ENCODE assay signal across 22 cellular contexts in the genomic region with DNA sequence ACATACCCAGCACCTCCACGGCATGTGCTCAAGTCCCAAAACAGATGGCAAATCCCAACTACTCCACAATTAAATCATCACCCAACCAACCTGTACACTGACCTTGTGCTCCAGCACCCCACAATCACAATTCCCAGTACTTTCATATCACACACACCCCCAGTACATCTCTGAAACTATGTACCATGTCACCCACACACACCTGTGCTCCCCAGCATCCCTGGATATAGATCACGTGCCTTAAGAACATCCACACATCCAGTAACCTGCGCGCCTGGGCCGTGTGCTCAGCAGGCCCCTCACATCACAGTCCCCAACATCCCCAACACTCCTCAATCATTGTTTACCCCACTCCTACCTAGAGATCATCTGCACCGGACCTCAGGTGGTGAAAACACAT. TPM values are rescaled to one million over a fixed set of nuclear protein-coding genes. Genes with fewer than 3 reads are reported as not detected.
A peak's percentile ranks its signal among the peaks of the same experiment; 100 is the strongest.
DNase-seq lines count a peak whose midpoint lies in the region; ATAC-seq and TF ChIP-seq lines count a peak whose summit lies in the region.
"Had no signal": no experiment of that assay in that cellular context is flagged by ENCODE, and none has a peak within 500 bp of the region (broad histone marks: within the 10 kb centered on the region; RNA-seq: fewer than 3 reads in every experiment).

No MANE protein-coding gene starts in this region.

- H3K4me1 ChIP-seq in neural progenitor cell = peaks cover 19% of the 10 kb centered on the region

- H2AFZ ChIP-seq in neural progenitor cell (replicated peaks) = no peak overlapping the region

- peaks cover 24% of the 10 kb centered on the region for H3F3A ChIP-seq in neural progenitor cell (ENCODE audit: low read depth)

- peaks cover 66% of the 10 kb centered on the region for H4K20me1 ChIP-seq in neural progenitor cell (ENCODE audit: low read depth)
- H4K20me1 ChIP-seq: BLaER1 had no signal

- peaks cover 27% of the 10 kb centered on the region for H3K4me1 Mint-ChIP-seq in brain
- peaks cover 16% of the 10 kb centered on the region for H3K4me1 Mint-ChIP-seq in glutamatergic neuron (ENCODE audit: low read depth, unreplicated experiment)
- H3K4me1 Mint-ChIP-seq in neural progenitor cell = peaks cover 41% of the 10 kb centered on the region
- peaks cover 15% of the 10 kb centered on the region for H3K4me1 Mint-ChIP-seq in activated CD4-positive, alpha-beta memory T cell treated with anti-CD3 and anti-CD28 coated beads for 36 hours (ENCODE audit: low read depth)
- H3K4me1 Mint-ChIP-seq in chondrocyte (ENCODE audit: low read depth) = peaks cover 17% of the 10 kb centered on the region

- peaks cover 34% of the 10 kb centered on the region for H3K36me3 Mint-ChIP-seq in brain
- H3K36me3 Mint-ChIP-seq in glutamatergic neuron (ENCODE audit: unreplicated experiment) = peaks cover 14% of the 10 kb centered on the region
- peaks cover 21% of the 10 kb centered on the region for H3K36me3 Mint-ChIP-seq in neural progenitor cell
- H3K36me3 Mint-ChIP-seq in activated CD4-positive, alpha-beta memory T cell treated with anti-CD3 and anti-CD28 coated beads for 36 hours = no peaks in the 10 kb centered on the region
- H3K36me3 Mint-ChIP-seq in chondrocyte (ENCODE audit: low read depth) = peaks cover 23% of the 10 kb centered on the region
- H3K36me3 Mint-ChIP-seq: CD4-positive, alpha-beta memory T cell; IgD-negative memory B cell had no signal

- H3K27me3 ChIP-seq in neural progenitor cell = no peaks in the 10 kb centered on the region
- H3K27me3 ChIP-seq: BLaER1 had no signal

- POLR2A ChIA-PET in RWPE1 (lab: Yijun Ruan, JAX; ENCODE audit: low non-redundant PET) = no interaction called here
- POLR2A ChIA-PET in activated CD4-positive, alpha-beta memory T cell treated with anti-CD3 and anti-CD28 coated beads for 36 hours (lab: Charles Lee) = no interaction called here

- intact Hi-C loops in activated CD4-positive, alpha-beta memory T cell treated with anti-CD3 and anti-CD28 coated beads for 36 hours (cut with micrococcal nuclease) = no loop called here

- DNase-seq in RWPE1 (ENCODE audit: low spot score) (no peak), glutamatergic neuron (no peak), neural progenitor cell (ENCODE audit: low spot score) (no peak), chondrocyte (ENCODE audit: low spot score) (no peak)
- no peak for DNase-seq in activated CD4-positive, alpha-beta memory T cell treated with anti-CD3 and anti-CD28 coated beads for 36 hours
- DNase-seq: AML-193, Calu3, DMS79 treated with DMSO at 0.1 percent for 48 hours, GF-D8, H9, KBM-7 had no signal

- H3K9me3 Mint-ChIP-seq in brain (peaks cover 0 to 2% (median 0%) of the 10 kb centered on the region in 5 experiments), glutamatergic neuron (ENCODE audit: unreplicated experiment) (peaks cover 12% of the 10 kb centered on the region), neural progenitor cell (no peaks in the 10 kb centered on the region), chondrocyte (ENCODE audit: low read depth) (no peaks in the 10 kb centered on the region)
- H3K9me3 Mint-ChIP-seq in activated CD4-positive, alpha-beta memory T cell treated with anti-CD3 and anti-CD28 coated beads for 36 hours = no peaks in the 10 kb centered on the region
- H3K9me3 Mint-ChIP-seq: CD4-positive, alpha-beta memory T cell; IgD-negative memory B cell had no signal

- H3K4me3 Mint-ChIP-seq in brain = peak overlapping the region in 4 of 5 experiments; percentile 59 to 75 (median 65)
- peak overlapping the region; percentile 54 for H3K4me3 Mint-ChIP-seq in glutamatergic neuron (ENCODE audit: unreplicated experiment)
- peak overlapping the region; percentile 46 for H3K4me3 Mint-ChIP-seq in neural progenitor cell
- H3K4me3 Mint-ChIP-seq in activated CD4-positive, alpha-beta memory T cell treated with anti-CD3 and anti-CD28 coated beads for 36 hours = no peak overlapping the region
- H3K4me3 Mint-ChIP-seq in chondrocyte (ENCODE audit: unreplicated experiment) = no peak overlapping the region

- H3K27me3 Mint-ChIP-seq in brain (peaks cover 9% of the 10 kb centered on the region), glutamatergic neuron (ENCODE audit: unreplicated experiment) (peaks cover 19% of the 10 kb centered on the region), neural progenitor cell (ENCODE audit: insufficient read depth, low read depth) (peaks cover 8% of the 10 kb centered on the region), chondrocyte (ENCODE audit: low read depth) (no peaks in the 10 kb centered on the region)
- no peaks in the 10 kb centered on the region for H3K27me3 Mint-ChIP-seq in activated CD4-positive, alpha-beta memory T cell treated with anti-CD3 and anti-CD28 coated beads for 36 hours

- ATAC-seq in GM19452 (IDR thresholded peaks at IDR 0.05; ENCODE audit: unreplicated experiment) (no peak), HG02981 (IDR thresholded peaks at IDR 0.05; ENCODE audit: unreplicated experiment) (no peak)
- ATAC-seq: A549 had no signal

- H3K9me3 ChIP-seq in neural progenitor cell (ENCODE audit: low read depth) = no peaks in the 10 kb centered on the region
- H3K9me3 ChIP-seq: A549, BLaER1 had no signal

- no peak overlapping the region for H3K9ac ChIP-seq in neural progenitor cell
- H3K9ac ChIP-seq: BLaER1 had no signal

- H3K27ac ChIP-seq in RWPE1 (peak overlapping the region; percentile 26), neural progenitor cell (no peak overlapping the region)
- H3K27ac ChIP-seq: A549, BLaER1, HL-60 had no signal

- TF ChIP-seq CTCF in RWPE1 (conservative IDR thresholded peaks at IDR 0.05; ENCODE audit: low read depth) (no peak), brain (conservative IDR thresholded peaks at IDR 0.05) (no peak), glutamatergic neuron (IDR thresholded peaks at IDR 0.05; ENCODE audit: partially characterized antibody, unreplicated experiment) (no peak), neural progenitor cell (IDR thresholded peaks at IDR 0.05) (no peak), chondrocyte (IDR thresholded peaks at IDR 0.05) (no peak)

- H3K79me2 ChIP-seq in neural progenitor cell (ENCODE audit: low read depth) = peaks cover 33% of the 10 kb centered on the region

- H3K36me3 ChIP-seq in neural progenitor cell = peaks cover 8% of the 10 kb centered on the region

- no peak overlapping the region for H3K4me2 ChIP-seq in neural progenitor cell
- H3K4me2 ChIP-seq: A549, BLaER1 had no signal

- H3K4me3 ChIP-seq in neural progenitor cell = no peak overlapping the region
- H3K4me3 ChIP-seq: A549, BLaER1 had no signal

- H3K27ac Mint-ChIP-seq in brain = peak overlapping the region in 3 of 5 experiments; percentile 0 to 76 (median 14)
- H3K27ac Mint-ChIP-seq in glutamatergic neuron (ENCODE audit: unreplicated experiment) = no peak overlapping the region
- H3K27ac Mint-ChIP-seq in neural progenitor cell = no peak overlapping the region
- H3K27ac Mint-ChIP-seq in activated CD4-positive, alpha-beta memory T cell treated with anti-CD3 and anti-CD28 coated beads for 36 hours = no peak overlapping the region
- H3K27ac Mint-ChIP-seq in chondrocyte (ENCODE audit: unreplicated experiment) = no peak overlapping the region

- CTCF ChIA-PET in RWPE1 (lab: Yijun Ruan, JAX) = no interaction called here
- CTCF ChIA-PET in activated CD4-positive, alpha-beta memory T cell treated with anti-CD3 and anti-CD28 coated beads for 36 hours (lab: Charles Lee) = no interaction called here

RNA-seq across cellular contexts. Expression of gene NLGN2, which starts 2.1 kb away (rescaled TPM):
- 53.9 TPM for polyA plus RNA-seq in brain (ENCODE audit: insufficient read depth, low read depth, low replicate concordance)
- total RNA-seq in glutamatergic neuron (ENCODE audit: unreplicated experiment) = 90.8 TPM
- 13.9 and 36.5 TPM in 2 replicates for total RNA-seq in neural progenitor cell (ENCODE audit: low replicate concordance)
- 1 to 10 TPM; 9.0 to 9.9 TPM for total RNA-seq in activated CD4-positive, alpha-beta memory T cell treated with anti-CD3 and anti-CD28 coated beads for 36 hours
- 45.2 to 49.8 TPM (median 46.7 TPM) in 3 replicates for total RNA-seq in chondrocyte
- polyA plus RNA-seq: CD14-positive monocyte, IgD-negative memory B cell had no signal

RNA-seq across cellular contexts. Expression of gene TMEM256, which starts 5.8 kb away (rescaled TPM):
- 125 TPM for polyA plus RNA-seq in brain (ENCODE audit: insufficient read depth, low read depth, low replicate concordance)
- total RNA-seq in glutamatergic neuron (ENCODE audit: unreplicated experiment) (51.6 TPM), neural progenitor cell (ENCODE audit: low replicate concordance) (72.0 and 152 TPM in 2 replicates), chondrocyte (32.8 to 42.8 TPM (median 34.3 TPM) in 3 replicates)
- total RNA-seq in activated CD4-positive, alpha-beta memory T cell treated with anti-CD3 and anti-CD28 coated beads for 36 hours = 10 to 100 TPM; 87.0 to 88.5 TPM

RNA-seq across cellular contexts. Expression of gene SPEM1, which starts 10.4 kb away (rescaled TPM):
- not detected for polyA plus RNA-seq in brain (ENCODE audit: insufficient read depth, low read depth, low replicate concordance)
- not detected for total RNA-seq in glutamatergic neuron (ENCODE audit: unreplicated experiment)
- not detected in 2 replicates for total RNA-seq in neural progenitor cell (ENCODE audit: low replicate concordance)
- not detected for total RNA-seq in activated CD4-positive, alpha-beta memory T cell treated with anti-CD3 and anti-CD28 coated beads for 36 hours
- total RNA-seq in chondrocyte = not detected in 3 replicates
- total RNA-seq: Calu3; CD4-positive, alpha-beta memory T cell; H1; HT1080 had no signal
- polyA plus RNA-seq: CD14-positive monocyte; CD4-positive, alpha-beta memory T cell; H1; IgD-negative memory B cell had no signal

RNA-seq across cellular contexts. Expression of gene PLSCR3, which starts 15.4 kb away (rescaled TPM):
- polyA plus RNA-seq in brain (ENCODE audit: insufficient read depth, low read depth, low replicate concordance) = 39.1 TPM
- total RNA-seq in glutamatergic neuron (ENCODE audit: unreplicated experiment) (78.1 TPM), neural progenitor cell (ENCODE audit: low replicate concordance) (6.6 and 17.5 TPM in 2 replicates), chondrocyte (79.8 to 82.6 TPM (median 81.5 TPM) in 3 replicates)
- 10 to 100 TPM; 78.2 to 87.0 TPM for total RNA-seq in activated CD4-positive, alpha-beta memory T cell treated with anti-CD3 and anti-CD28 coated beads for 36 hours

RNA-seq across cellular contexts. Expression of gene SPEM2, which starts 15.7 kb away (rescaled TPM):
- not detected for polyA plus RNA-seq in brain (ENCODE audit: insufficient read depth, low read depth, low replicate concordance)
- not detected for total RNA-seq in glutamatergic neuron (ENCODE audit: unreplicated experiment)
- total RNA-seq in neural progenitor cell (ENCODE audit: low replicate concordance) = not detected in 2 replicates
- total RNA-seq in activated CD4-positive, alpha-beta memory T cell treated with anti-CD3 and anti-CD28 coated beads for 36 hours = not detected
- total RNA-seq in chondrocyte = not detected in 3 replicates
- total RNA-seq: Calu3; CD4-positive, alpha-beta memory T cell; H1; H9; HT1080 had no signal
- polyA plus RNA-seq: A549; CD14-positive monocyte; CD4-positive, alpha-beta memory T cell; IgD-negative memory B cell had no signal

Comparison
In these comparisons a context has a peak if more than half of its experiments do, and no peak if none do; other contexts are left out.
1. H3K27ac Mint-ChIP-seq: peak in brain (3 of 5); none in glutamatergic neuron (single experiment), neural progenitor cell (single experiment), activated CD4-positive, alpha-beta memory T cell treated with anti-CD3 and anti-CD28 coated beads for 36 hours (single experiment) and chondrocyte (single experiment).
2. H3K4me3 Mint-ChIP-seq: peak in brain (4 of 5), glutamatergic neuron (single experiment) and neural progenitor cell (single experiment); none in activated CD4-positive, alpha-beta memory T cell treated with anti-CD3 and anti-CD28 coated beads for 36 hours (single experiment) and chondrocyte (single experiment).